ENCODE assay signal across 1 cellular context in genomic region chr12:95213119-95213518, GRCh38.
TF ChIP-seq lines count a peak whose summit lies in the region.

No MANE protein-coding gene starts in this region.

TF ChIP-seq in A549, 52 proteins besides CTCF, POLR2A, EP300 and RAD21 (continued from another document):
- TF ChIP-seq REST (IDR thresholded peaks at IDR 0.05), result no peak
- TF ChIP-seq HOXB13 (CRISPR knock-in tag; IDR thresholded peaks at IDR 0.05; ENCODE audit: low read depth), result no peak
- TF ChIP-seq NR3C1 (IDR thresholded peaks at IDR 0.05), result no peak
- TF ChIP-seq KDM1A (IDR thresholded peaks at IDR 0.05; ENCODE audit: low read depth), result no peak
- no peak for TF ChIP-seq MAZ (IDR thresholded peaks at IDR 0.05; ENCODE audit: borderline replicate concordance, low read depth, low read length)
- TF ChIP-seq GATA3 (IDR thresholded peaks at IDR 0.05; ENCODE audit: borderline replicate concordance), result no peak
- no peak for TF ChIP-seq CEBPB (IDR thresholded peaks at IDR 0.05)
